In the genomic region with DNA sequence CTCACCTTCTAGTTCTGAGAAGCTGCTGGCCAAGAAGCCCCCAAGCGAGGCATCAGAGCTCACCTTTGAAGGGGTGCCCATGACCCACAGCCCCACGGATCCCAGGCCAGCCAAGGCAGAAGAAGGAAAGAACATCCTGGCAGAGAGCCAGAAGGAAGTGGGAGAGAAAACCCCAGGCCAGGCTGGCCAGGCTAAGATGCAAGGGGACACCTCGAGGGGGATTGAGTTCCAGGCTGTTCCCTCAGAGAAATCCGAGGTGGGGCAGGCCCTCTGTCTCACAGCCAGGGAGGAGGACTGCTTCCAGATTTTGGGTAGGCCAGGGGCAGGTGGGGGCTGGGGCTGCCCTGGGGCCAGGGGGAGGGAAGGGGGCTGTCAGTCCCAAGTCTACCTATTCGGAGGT, we compare ENCODE assay signal across 16 cellular contexts. TPM values are rescaled to one million over a fixed set of nuclear protein-coding genes. Genes with fewer than 3 reads are reported as not detected.
DNase-seq lines count a peak whose midpoint lies in the region; ATAC-seq, FAIRE-seq and TF ChIP-seq lines count a peak whose summit lies in the region.
"Had no signal": no experiment of that assay in that cellular context is flagged by ENCODE, and none has a peak within 500 bp of the region (broad histone marks: within the 10 kb centered on the region; RNA-seq: fewer than 3 reads in every experiment).

No MANE protein-coding gene starts in this region.

- no peaks in the 10 kb centered on the region for H3K36me3 ChIP-seq in K562 (ENCODE audit: control insufficient read depth, insufficient read depth, low read length)
- H3K36me3 ChIP-seq in skeletal muscle tissue (ENCODE audit: control insufficient read depth in 3 of 3, insufficient read depth in 3 of 3, low read length in 3 of 3) = peaks cover 26 to 47% (median 34%) of the 10 kb centered on the region in 3 donors

- CTCF ChIA-PET in K562 (lab: Yijun Ruan, JAX; ENCODE audit: low intra/inter-chr PET ratio) = no interaction called here

- H3K9ac ChIP-seq in K562 (ENCODE audit: insufficient read depth in 1 of 2, low read depth in 2 of 2, low read length in 2 of 2) (peak overlapping the region in 1 of 2 experiments; percentile 53; a peak in 1 of 4 replicates), skeletal muscle tissue (ENCODE audit: low read depth in 1 of 3, low read length in 3 of 3) (peak overlapping the region; percentile 92 to 97 (median 95))
- H3K9ac ChIP-seq: KMS-11 had no signal

- 3% methylated on average over 4 of the region's 5 CpGs for WGBS in K562 (ENCODE audit: insufficient coverage, low coverage, missing lambda C conversion rate)

- H3K4me2 ChIP-seq in K562 (ENCODE audit: insufficient read depth, low read length) = no peak overlapping the region
- H3K4me2 ChIP-seq: KMS-11 had no signal

- TF ChIP-seq EP300 in K562 (IDR thresholded peaks at IDR 0.05; ENCODE audit: low read length) = no peak

- H4K20me1 ChIP-seq in K562 (replicated peaks; ENCODE audit: control insufficient read depth, insufficient read depth, low read length) = peaks cover 6% of the 10 kb centered on the region

- H3K9me3 ChIP-seq in K562 (replicated peaks; ENCODE audit: control insufficient read depth, insufficient read depth, low read depth, low read length) (no peaks in the 10 kb centered on the region), skeletal muscle tissue (ENCODE audit: control insufficient read depth in 3 of 3, low read length in 3 of 3) (no peaks in the 10 kb centered on the region)

- H3K27ac ChIP-seq in K562 (ENCODE audit: extremely low read depth, low read depth, low read length) (no peak overlapping the region), skeletal muscle tissue (ENCODE audit: low read depth, low read length) (peak overlapping the region; percentile 28)
- H3K27ac ChIP-seq: 22Rv1, KMS-11 had no signal

- no peaks in the 10 kb centered on the region for H3K79me2 ChIP-seq in K562 (ENCODE audit: control insufficient read depth, insufficient read depth, low read length)

- DNase-seq in NCI-H82 (lab: John Stamatoyannopoulos, UW) (peak; percentile 23), NCI-H82 treated with DMSO at 0.1 percent for 48 hours (lab: John Stamatoyannopoulos, UW; ENCODE audit: unreplicated experiment) (no peak), K562 (ENCODE audit: extremely low read depth in 1 of 4, low spot score in 3 of 4) (no peak), GM12891 (ENCODE audit: insufficient read length, low spot score) (no peak), NCI-H446 treated with DMSO at 0.1 percent for 48 hours (lab: John Stamatoyannopoulos, UW) (no peak)
- DNase-seq: CD8-positive, alpha-beta T cell; DMS 273 treated with DMSO at 0.1 percent for 48 hours; NCI-H1092; NCI-H446; NCI-H774; SHP77 treated with DMSO at 0.1 percent for 48 hours had no signal

- H3K9me1 ChIP-seq in K562 (ENCODE audit: control insufficient read depth, insufficient read depth, low read length) = no peaks in the 10 kb centered on the region

- H3K4me1 ChIP-seq in K562 (replicated peaks in 1 of 2; ENCODE audit: control insufficient read depth in 2 of 2, insufficient read depth in 2 of 2, low read length in 2 of 2) = peaks cover 0 to 10% of the 10 kb centered on the region in 2 experiments; a peak in 3 of 5 replicates
- peaks cover 57 to 86% (median 59%) of the 10 kb centered on the region in 3 donors for H3K4me1 ChIP-seq in skeletal muscle tissue (ENCODE audit: control insufficient read depth in 3 of 3, insufficient read depth in 3 of 3, low read length in 3 of 3)

- TF ChIP-seq POLR2A in K562 (conservative IDR thresholded peaks at IDR 0.05) (no peak), GM12891 (IDR thresholded peaks at IDR 0.05; ENCODE audit: low read depth, low read length) (no peak)

- H3K27me3 ChIP-seq in K562 (ENCODE audit: control insufficient read depth in 2 of 2, insufficient read depth in 2 of 2, low read length in 2 of 2) = peaks cover 11% of the 10 kb centered on the region in 2 experiments; a peak in 3 of 5 replicates
- H3K27me3 ChIP-seq in skeletal muscle tissue (ENCODE audit: control insufficient read depth in 3 of 3, insufficient read depth in 3 of 3, low read length in 3 of 3) = no peaks in the 10 kb centered on the region

- TF ChIP-seq RAD21 in K562 (CRISPR knock-in tag; conservative IDR thresholded peaks at IDR 0.05 in 1 of 2, IDR thresholded peaks at IDR 0.05 in 1 of 2) = no peak

- in situ Hi-C loops in K562 (cut with MboI) = no loop called here

- intact Hi-C loops in K562 (cut with micrococcal nuclease) = loop anchor here (10.0 kb wide), 2 partner anchors 213 to 833 kb away; no protein-coding TSS in a partner anchor

- no TSS peak for BruUV-seq in K562 (replicated peaks; lab: Mats Ljungman, UMichigan)

- no peak for ATAC-seq in K562
- ATAC-seq: CD8-positive, alpha-beta T cell had no signal

- FAIRE-seq in K562 (lab: Jason Lieb, UNC) (no peak), GM12891 (lab: Jason Lieb, UNC) (no peak)
- FAIRE-seq: RCC 7860 had no signal

- no peak for TF ChIP-seq CTCF in K562 (IDR thresholded peaks at IDR 0.05 in 2 of 3, conservative IDR thresholded peaks at IDR 0.05 in 1 of 3; ENCODE audit: insufficient read depth in 2 of 3, low read depth in 1 of 3, low read length in 3 of 3)

- POLR2A ChIA-PET in K562 (lab: Yijun Ruan, JAX) = interaction anchor here (0.7 kb wide), 1 partner anchor 10 kb away, joined by 3 read pairs; no protein-coding TSS in a partner anchor

- H3K4me3 ChIP-seq in K562 (no peak overlapping the region), skeletal muscle tissue (ENCODE audit: low read length in 3 of 3) (peak overlapping the region; percentile 89 to 92 (median 92))

- no peak overlapping the region for H2AFZ ChIP-seq in K562 (ENCODE audit: low read depth, low read length)

RNA-seq across cellular contexts. Expression of a gene that starts 2.3 kb away (rescaled TPM):
- 0.53 and 0.69 TPM in 2 replicates for total RNA-seq in K562 (2011; cell fraction: chromatin; rRNA removed; ENCODE audit: low replicate concordance)
- total RNA-seq in K562 (2011; cell fraction: nucleolus; rRNA removed) = 0.33 and 0.79 TPM in 2 replicates
- total RNA-seq in K562 (2011; cell fraction: nucleoplasm; rRNA removed) = 0.31 and 0.44 TPM in 2 replicates
- total RNA-seq in K562 (2014; rRNA removed) = 0.33 and 0.45 TPM in 2 replicates
- 0.07 and 0.10 TPM in 2 replicates for total RNA-seq in K562 (2014; rRNA removed; fragmentation: Illumina TruSeq; extraction: Trizol)
- total RNA-seq in K562 (2015; rRNA removed; fragmentation: Illumina TruSeq; extraction: Trizol) = 0.18 and 0.30 TPM in 2 replicates
- 0.25 and 0.53 TPM in 2 replicates for total RNA-seq in K562 (2021)
- 0.15 and 0.22 TPM in 2 replicates for polyA plus RNA-seq in K562 (2011; rRNA removed)
- polyA plus RNA-seq in K562 (2011; cell fraction: cytosol; rRNA removed) = 0.13 and 0.18 TPM in 2 replicates
- polyA plus RNA-seq in K562 (2011; cell fraction: nucleus; rRNA removed) = 0.79 and 0.84 TPM in 2 replicates
- polyA plus RNA-seq in K562 (2012) = 0.25 and 0.43 TPM in 2 replicates
- polyA plus RNA-seq in K562 (2014; fragmentation: Illumina TruSeq; extraction: Trizol) = 0.12 and 0.26 TPM in 2 replicates
- polyA plus RNA-seq in K562 (2014; fragmentation: Nextera tagmentation; extraction: Ambion mirVana) = not detected
- polyA plus RNA-seq in K562 (2014; rRNA removed) = 0.28 and 0.41 TPM in 2 replicates
- polyA minus RNA-seq in K562 (2011; rRNA and poly(A)+ RNA removed) = 0.11 and 0.18 TPM in 2 replicates
- polyA minus RNA-seq in K562 (2011; cell fraction: cytosol; rRNA and poly(A)+ RNA removed) = not detected in 2 replicates
- polyA minus RNA-seq in K562 (2011; cell fraction: nucleus; rRNA and poly(A)+ RNA removed) = 0.13 and 0.78 TPM in 2 replicates
- total RNA-seq in skeletal muscle tissue = 21.9 TPM
- polyA plus RNA-seq in GM12891 (2012; ENCODE audit: low read depth, missing spikeins) = 0.15 TPM
- total RNA-seq: CD8-positive, alpha-beta T cell had no signal

RNA-seq across cellular contexts. Expression of a gene that starts 24.0 kb away (rescaled TPM):
- total RNA-seq in K562 (2011; cell fraction: chromatin; rRNA removed; ENCODE audit: low replicate concordance) = not detected in 2 replicates
- total RNA-seq in K562 (2011; cell fraction: nucleolus; rRNA removed) = not detected in 2 replicates
- total RNA-seq in K562 (2011; cell fraction: nucleoplasm; rRNA removed) = not detected in 2 replicates
- not detected in 2 replicates for total RNA-seq in K562 (2014; rRNA removed)
- total RNA-seq in K562 (2014; rRNA removed; fragmentation: Illumina TruSeq; extraction: Trizol) = not detected in 2 replicates
- not detected in 2 replicates for total RNA-seq in K562 (2015; rRNA removed; fragmentation: Illumina TruSeq; extraction: Trizol)
- not detected in 2 replicates for total RNA-seq in K562 (2021)
- polyA plus RNA-seq in K562 (2011; rRNA removed) = not detected in 2 replicates
- not detected in 2 replicates for polyA plus RNA-seq in K562 (2011; cell fraction: cytosol; rRNA removed)
- not detected in 2 replicates for polyA plus RNA-seq in K562 (2011; cell fraction: nucleus; rRNA removed)
- not detected in 2 replicates for polyA plus RNA-seq in K562 (2012)
- polyA plus RNA-seq in K562 (2014; fragmentation: Illumina TruSeq; extraction: Trizol) = not detected in 2 replicates
- polyA plus RNA-seq in K562 (2014; fragmentation: Nextera tagmentation; extraction: Ambion mirVana) = not detected
- not detected in 2 replicates for polyA plus RNA-seq in K562 (2014; rRNA removed)
- not detected in 2 replicates for polyA minus RNA-seq in K562 (2011; rRNA and poly(A)+ RNA removed)
- polyA minus RNA-seq in K562 (2011; cell fraction: cytosol; rRNA and poly(A)+ RNA removed) = not detected in 2 replicates
- not detected in 2 replicates for polyA minus RNA-seq in K562 (2011; cell fraction: nucleus; rRNA and poly(A)+ RNA removed)
- 3.1 TPM for total RNA-seq in skeletal muscle tissue
- polyA plus RNA-seq in GM12891 (2012; ENCODE audit: low read depth, missing spikeins) = not detected
- total RNA-seq: CD8-positive, alpha-beta T cell; MCF 10A had no signal

RNA-seq across cellular contexts. Expression of a gene that starts 48.9 kb away (rescaled TPM):
- total RNA-seq in K562 (2011; cell fraction: chromatin; rRNA removed; ENCODE audit: low replicate concordance) = 0.53 TPM in 1 of 2 replicates, not detected in the other
- total RNA-seq in K562 (2011; cell fraction: nucleolus; rRNA removed) = 0.33 and 0.39 TPM in 2 replicates
- 0.29 and 0.84 TPM in 2 replicates for total RNA-seq in K562 (2011; cell fraction: nucleoplasm; rRNA removed)
- total RNA-seq in K562 (2014; rRNA removed) (not detected in 2 replicates), K562 (2014; rRNA removed; fragmentation: Illumina TruSeq; extraction: Trizol) (not detected in 2 replicates), K562 (2015; rRNA removed; fragmentation: Illumina TruSeq; extraction: Trizol) (not detected in 2 replicates), K562 (2021) (not detected in 2 replicates), skeletal muscle tissue (2.1 TPM)
- polyA plus RNA-seq in K562 (2011; rRNA removed) (not detected in 2 replicates), K562 (2014; fragmentation: Illumina TruSeq; extraction: Trizol) (not detected in 2 replicates), K562 (2014; fragmentation: Nextera tagmentation; extraction: Ambion mirVana) (not detected), K562 (2014; rRNA removed) (0.34 and 0.66 TPM in 2 replicates)
- polyA plus RNA-seq in K562 (2011; cell fraction: cytosol; rRNA removed) = 0.09 and 0.16 TPM in 2 replicates
- polyA plus RNA-seq in K562 (2011; cell fraction: nucleus; rRNA removed) = 0.15 and 0.28 TPM in 2 replicates
- polyA plus RNA-seq in K562 (2012) = 0.22 TPM in 1 of 2 replicates, not detected in the other
- not detected in 2 replicates for polyA minus RNA-seq in K562 (2011; rRNA and poly(A)+ RNA removed)
- polyA minus RNA-seq in K562 (2011; cell fraction: cytosol; rRNA and poly(A)+ RNA removed) = not detected in 2 replicates
- not detected in 2 replicates for polyA minus RNA-seq in K562 (2011; cell fraction: nucleus; rRNA and poly(A)+ RNA removed)
- 0.80 TPM for polyA plus RNA-seq in GM12891 (2012; ENCODE audit: low read depth, missing spikeins)
- total RNA-seq: CD8-positive, alpha-beta T cell; MCF 10A had no signal

RNA-seq across cellular contexts. Expression of a gene that starts 49.0 kb away (rescaled TPM):
- total RNA-seq in K562 (2011; cell fraction: chromatin; rRNA removed; ENCODE audit: low replicate concordance) = not detected in 2 replicates
- not detected in 2 replicates for total RNA-seq in K562 (2011; cell fraction: nucleolus; rRNA removed)
- total RNA-seq in K562 (2011; cell fraction: nucleoplasm; rRNA removed) = not detected in 2 replicates
- total RNA-seq in K562 (2014; rRNA removed) (not detected in 2 replicates), K562 (2014; rRNA removed; fragmentation: Illumina TruSeq; extraction: Trizol) (not detected in 2 replicates), K562 (2015; rRNA removed; fragmentation: Illumina TruSeq; extraction: Trizol) (not detected in 2 replicates), K562 (2021) (not detected in 2 replicates), skeletal muscle tissue (0.52 TPM)
- polyA plus RNA-seq in K562 (2011; rRNA removed) (not detected in 2 replicates), K562 (2014; fragmentation: Illumina TruSeq; extraction: Trizol) (not detected in 2 replicates), K562 (2014; fragmentation: Nextera tagmentation; extraction: Ambion mirVana) (under 1 TPM in 1 of 2 experiments, not detected in 1; 0.06 TPM), K562 (2014; rRNA removed) (0.07 TPM in 1 of 2 replicates, not detected in the other)
- polyA plus RNA-seq in K562 (2011; cell fraction: cytosol; rRNA removed) = not detected in 2 replicates
- not detected in 2 replicates for polyA plus RNA-seq in K562 (2011; cell fraction: nucleus; rRNA removed)
- not detected in 2 replicates for polyA plus RNA-seq in K562 (2012)
- not detected in 2 replicates for polyA minus RNA-seq in K562 (2011; rRNA and poly(A)+ RNA removed)
- not detected in 2 replicates for polyA minus RNA-seq in K562 (2011; cell fraction: cytosol; rRNA and poly(A)+ RNA removed)
- not detected in 2 replicates for polyA minus RNA-seq in K562 (2011; cell fraction: nucleus; rRNA and poly(A)+ RNA removed)
- 0.24 TPM for polyA plus RNA-seq in GM12891 (2012; ENCODE audit: low read depth, missing spikeins)
- total RNA-seq: CD8-positive, alpha-beta T cell had no signal

Comparison
In these comparisons a context has a peak if more than half of its experiments do, and no peak if none do; other contexts are left out.
1. RNA of a gene that starts 2.3 kb away (total RNA-seq): 21.9 TPM in skeletal muscle tissue (single experiment); 0.07 to 0.79 TPM in K562; every median in the first group is over 10 times any median in the second.